16 cellular contexts compared by ENCODE assay signal in genomic region chr6:111718326-111718725, GRCh38.
DNase-seq lines count a peak whose midpoint lies in the region; ATAC-seq and TF ChIP-seq lines count a peak whose summit lies in the region.
"Had no signal": no experiment of that assay in that cellular context is flagged by ENCODE, and none has a peak within 500 bp of the region (broad histone marks: within the 10 kb centered on the region; RNA-seq: fewer than 3 reads in every experiment).

No MANE protein-coding gene starts in this region.

- H3K36me3 Mint-ChIP-seq in CD8-positive, alpha-beta T cell = peaks cover 82% of the 10 kb centered on the region
- H3K36me3 Mint-ChIP-seq in T-cell = peaks cover 73% of the 10 kb centered on the region
- peaks cover 31 to 60% (median 42%) of the 10 kb centered on the region in 3 donors for H3K36me3 Mint-ChIP-seq in immature natural killer cell

- no peak for TF ChIP-seq CTCF in CD8-positive, alpha-beta T cell (IDR thresholded peaks at IDR 0.05)

- H3K27ac Mint-ChIP-seq in CD8-positive, alpha-beta T cell = peak overlapping the region; percentile 61
- peak overlapping the region; percentile 83 to 87 for H3K27ac Mint-ChIP-seq in T-cell
- peak overlapping the region; percentile 85 to 100 (median 92) for H3K27ac Mint-ChIP-seq in immature natural killer cell
- H3K27ac Mint-ChIP-seq: dendritic cell treated with granulocyte-macrophage colony-stimulating factor and Interleukin-4, amounts not matched to agents 40 ng/mL and 50 ng/mL, for 4 days had no signal

- no peak for ATAC-seq in CD8-positive, alpha-beta T cell
- ATAC-seq in T-cell (replicated peaks in 1 of 4) (no peak), GM21619 (IDR thresholded peaks at IDR 0.05; ENCODE audit: unreplicated experiment) (no peak)
- ATAC-seq: gastrocnemius medialis had no signal

- H3K9me2 ChIP-seq in GM23248 (ENCODE audit: insufficient read depth) = no peaks in the 10 kb centered on the region

- POLR2A ChIA-PET in CD8-positive, alpha-beta T cell (lab: Charles Lee) = no interaction called here
- POLR2A ChIA-PET in T-cell (lab: Charles Lee) = interaction anchor here in 1 of 2 donors (0.6 kb wide), 1 partner anchor 255 kb away, joined by 4 read pairs; no protein-coding TSS in a partner anchor

- H3F3A ChIP-seq in GM23248 (ENCODE audit: insufficient read depth) = peaks cover 44% of the 10 kb centered on the region

- intact Hi-C loops in CD8-positive, alpha-beta T cell (cut with DNase I, micrococcal nuclease) = no loop called here

- no peak overlapping the region for H3K4me3 Mint-ChIP-seq in CD8-positive, alpha-beta T cell
- H3K4me3 Mint-ChIP-seq in T-cell (no peak overlapping the region), immature natural killer cell (peak overlapping the region in 1 of 5 donors; percentile 26)
- H3K4me3 Mint-ChIP-seq: dendritic cell treated with granulocyte-macrophage colony-stimulating factor and Interleukin-4, amounts not matched to agents 40 ng/mL and 50 ng/mL, for 4 days; T-helper 1 cell treated with Interleukin-12 subunit alpha and Interleukin-12 subunit beta and Interleukin-4 antibody, amounts not matched to agents 30 μg/mL and 1 μg/mL, for 36 hours had no signal

- H3K9me3 ChIP-seq in CD8-positive, alpha-beta T cell (ENCODE audit: low read length) = no peaks in the 10 kb centered on the region
- H3K9me3 ChIP-seq in GM23248 (ENCODE audit: low read depth) = no peaks in the 10 kb centered on the region
- H3K9me3 ChIP-seq: breast epithelium, gastrocnemius medialis, neutrophil, thoracic aorta had no signal

- no peak overlapping the region for H2AFZ ChIP-seq in GM23248

- H3K4me1 ChIP-seq in CD8-positive, alpha-beta T cell (ENCODE audit: insufficient read depth, low read length) = peaks cover 35% of the 10 kb centered on the region
- peaks cover 39% of the 10 kb centered on the region for H3K4me1 ChIP-seq in GM23248 (ENCODE audit: insufficient read depth)
- H3K4me1 ChIP-seq: breast epithelium had no signal

- peaks cover 2% of the 10 kb centered on the region for H3K9me3 Mint-ChIP-seq in CD8-positive, alpha-beta T cell
- H3K9me3 Mint-ChIP-seq in T-cell (no peaks in the 10 kb centered on the region), immature natural killer cell (no peaks in the 10 kb centered on the region)
- H3K9me3 Mint-ChIP-seq: dendritic cell treated with granulocyte-macrophage colony-stimulating factor and Interleukin-4, amounts not matched to agents 40 ng/mL and 50 ng/mL, for 4 days; T-helper 1 cell treated with Interleukin-12 subunit alpha and Interleukin-12 subunit beta and Interleukin-4 antibody, amounts not matched to agents 30 μg/mL and 1 μg/mL, for 36 hours had no signal

- no peaks in the 10 kb centered on the region for H3K27me3 Mint-ChIP-seq in CD8-positive, alpha-beta T cell (ENCODE audit: low read depth)
- H3K27me3 Mint-ChIP-seq in T-cell (no peaks in the 10 kb centered on the region), immature natural killer cell (ENCODE audit: low read depth in 3 of 3) (peaks cover 4 to 15% (median 14%) of the 10 kb centered on the region in 3 donors)
- H3K27me3 Mint-ChIP-seq: dendritic cell treated with granulocyte-macrophage colony-stimulating factor and Interleukin-4, amounts not matched to agents 40 ng/mL and 50 ng/mL, for 4 days had no signal

- no peaks in the 10 kb centered on the region for H3K27me3 ChIP-seq in CD8-positive, alpha-beta T cell (ENCODE audit: insufficient read depth, low read length)
- no peaks in the 10 kb centered on the region for H3K27me3 ChIP-seq in GM23248 (replicated peaks; ENCODE audit: insufficient read depth)
- H3K27me3 ChIP-seq: breast epithelium, gastrocnemius medialis, neutrophil had no signal

- peaks cover 80% of the 10 kb centered on the region for H3K4me1 Mint-ChIP-seq in CD8-positive, alpha-beta T cell (ENCODE audit: low read depth)
- H3K4me1 Mint-ChIP-seq in T-cell = peaks cover 62 to 83% (median 82%) of the 10 kb centered on the region in 3 donors
- H3K4me1 Mint-ChIP-seq in immature natural killer cell = peaks cover 84 to 88% of the 10 kb centered on the region in 2 donors

- no peaks in the 10 kb centered on the region for H4K20me1 ChIP-seq in GM23248 (ENCODE audit: insufficient read depth)

- in situ Hi-C loops in GM23248 (cut with MboI) = loop anchor here (10.0 kb wide), 1 partner anchor 326 kb away; no protein-coding TSS in a partner anchor

- no peak overlapping the region for H3K27ac ChIP-seq in CD8-positive, alpha-beta T cell (ENCODE audit: low read depth, low read length)
- peak overlapping the region; percentile 66 for H3K27ac ChIP-seq in GM23248
- H3K27ac ChIP-seq: breast epithelium, gastrocnemius medialis, neutrophil, thoracic aorta had no signal

- H3K36me3 ChIP-seq in CD8-positive, alpha-beta T cell (ENCODE audit: insufficient read depth, low read length) = peaks cover 32% of the 10 kb centered on the region
- peaks cover 17% of the 10 kb centered on the region for H3K36me3 ChIP-seq in GM23248 (ENCODE audit: low read depth)
- H3K36me3 ChIP-seq: breast epithelium, gastrocnemius medialis, neutrophil, thoracic aorta had no signal

- H3K4me2 ChIP-seq in GM23248 (ENCODE audit: unreplicated experiment) = no peak overlapping the region

- CTCF ChIA-PET in CD8-positive, alpha-beta T cell (lab: Charles Lee) = interaction anchor here (1.3 to 11.7 kb wide), 4 partner anchors 8 to 323 kb away, joined by 3 to 115 read pairs (median 4); no protein-coding TSS in a partner anchor
- CTCF ChIA-PET in T-cell (lab: Charles Lee) = no interaction called here

- WGBS in GM23248 (ENCODE audit: low coverage in 1 of 2, low lambda C conversion rate in 2 of 2, missing lambda C conversion rate in 2 of 2), 2 experiments = 76% methylated on average over 3 of the region's 3 CpGs

- no peak overlapping the region for H3K4me3 ChIP-seq in CD8-positive, alpha-beta T cell (ENCODE audit: low read depth, low read length)
- no peak overlapping the region for H3K4me3 ChIP-seq in GM23248
- H3K4me3 ChIP-seq: breast epithelium, gastrocnemius medialis, thoracic aorta had no signal

- H3K79me2 ChIP-seq in GM23248 (ENCODE audit: insufficient read depth) = peaks cover 76% of the 10 kb centered on the region

- peak overlapping the region; percentile 14; the same call in 1 of the 2 replicates for H3K9ac ChIP-seq in GM23248

- DNase-seq in CD8-positive, alpha-beta T cell = no peak
- DNase-seq in GM23248 = no peak
- DNase-seq in T-cell = no peak
- no peak for DNase-seq in immature natural killer cell
- no peak for DNase-seq in stimulated activated CD4-positive, alpha-beta T cell treated with anti-CD3 and anti-CD28 coated beads, Interleukin-2, amount 100 ng/mL, for 48 hours
- no peak for DNase-seq in ecto neural progenitor cell (ENCODE audit: low spot score)
- DNase-seq: erythroblast, gastrocnemius medialis, NCI-H524 treated with DMSO at 0.1 percent for 48 hours, SHP77 treated with DMSO at 0.1 percent for 48 hours had no signal
